In genomic region chrX:21940356-21940829, GRCh38 we compare ENCODE assay signal across 1 cellular context.
A peak's percentile ranks its signal among the peaks of the same experiment; 100 is the strongest.
TF ChIP-seq lines count a peak whose summit lies in the region.

Gene SMS (plus strand): TSS chrX:21940709. CDS start chrX:21940825, 116 bp downstream.

TF ChIP-seq in HEK293, 187 proteins besides CTCF, POLR2A, EP300 and RAD21 (continued from another document and continues in another):
- no peak for TF ChIP-seq ZNF157 (tag by site-specific recombination; IDR thresholded peaks at IDR 0.05)
- TF ChIP-seq MZF1 (tag by site-specific recombination; IDR thresholded peaks at IDR 0.05; ENCODE audit: borderline replicate concordance), result no peak
- no peak for TF ChIP-seq ZNF530 (tag by site-specific recombination; IDR thresholded peaks at IDR 0.05; ENCODE audit: low read depth)
- no peak for TF ChIP-seq ZNF174 (tag by site-specific recombination; IDR thresholded peaks at IDR 0.05)
- TF ChIP-seq ZSCAN30 (tag by site-specific recombination; IDR thresholded peaks at IDR 0.05), result no peak; the same call in 1 of the 2 replicates
- TF ChIP-seq ZNF777 (tag by site-specific recombination; IDR thresholded peaks at IDR 0.05; ENCODE audit: borderline replicate concordance), result no peak
- TF ChIP-seq, protein P1, sequence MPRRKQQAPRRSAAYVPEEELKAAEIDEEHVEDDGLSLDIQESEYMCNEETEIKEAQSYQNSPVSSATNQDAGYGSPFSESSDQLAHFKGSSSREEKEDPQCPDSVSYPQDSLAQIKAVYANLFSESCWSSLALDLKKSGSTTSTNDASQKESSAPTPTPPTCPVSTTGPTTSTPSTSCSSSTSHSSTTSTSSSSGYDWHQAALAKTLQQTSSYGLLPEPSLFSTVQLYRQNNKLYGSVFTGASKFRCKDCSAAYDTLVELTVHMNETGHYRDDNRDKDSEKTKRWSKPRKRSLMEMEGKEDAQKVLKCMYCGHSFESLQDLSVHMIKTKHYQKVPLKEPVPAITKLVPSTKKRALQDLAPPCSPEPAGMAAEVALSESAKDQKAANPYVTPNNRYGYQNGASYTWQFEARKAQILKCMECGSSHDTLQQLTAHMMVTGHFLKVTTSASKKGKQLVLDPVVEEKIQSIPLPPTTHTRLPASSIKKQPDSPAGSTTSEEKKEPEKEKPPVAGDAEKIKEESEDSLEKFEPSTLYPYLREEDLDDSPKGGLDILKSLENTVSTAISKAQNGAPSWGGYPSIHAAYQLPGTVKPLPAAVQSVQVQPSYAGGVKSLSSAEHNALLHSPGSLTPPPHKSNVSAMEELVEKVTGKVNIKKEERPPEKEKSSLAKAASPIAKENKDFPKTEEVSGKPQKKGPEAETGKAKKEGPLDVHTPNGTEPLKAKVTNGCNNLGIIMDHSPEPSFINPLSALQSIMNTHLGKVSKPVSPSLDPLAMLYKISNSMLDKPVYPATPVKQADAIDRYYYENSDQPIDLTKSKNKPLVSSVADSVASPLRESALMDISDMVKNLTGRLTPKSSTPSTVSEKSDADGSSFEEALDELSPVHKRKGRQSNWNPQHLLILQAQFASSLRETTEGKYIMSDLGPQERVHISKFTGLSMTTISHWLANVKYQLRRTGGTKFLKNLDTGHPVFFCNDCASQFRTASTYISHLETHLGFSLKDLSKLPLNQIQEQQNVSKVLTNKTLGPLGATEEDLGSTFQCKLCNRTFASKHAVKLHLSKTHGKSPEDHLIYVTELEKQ (tag by site-specific recombination; IDR thresholded peaks at IDR 0.05; ENCODE audit: borderline replicate concordance), result no peak
- TF ChIP-seq, protein P2, sequence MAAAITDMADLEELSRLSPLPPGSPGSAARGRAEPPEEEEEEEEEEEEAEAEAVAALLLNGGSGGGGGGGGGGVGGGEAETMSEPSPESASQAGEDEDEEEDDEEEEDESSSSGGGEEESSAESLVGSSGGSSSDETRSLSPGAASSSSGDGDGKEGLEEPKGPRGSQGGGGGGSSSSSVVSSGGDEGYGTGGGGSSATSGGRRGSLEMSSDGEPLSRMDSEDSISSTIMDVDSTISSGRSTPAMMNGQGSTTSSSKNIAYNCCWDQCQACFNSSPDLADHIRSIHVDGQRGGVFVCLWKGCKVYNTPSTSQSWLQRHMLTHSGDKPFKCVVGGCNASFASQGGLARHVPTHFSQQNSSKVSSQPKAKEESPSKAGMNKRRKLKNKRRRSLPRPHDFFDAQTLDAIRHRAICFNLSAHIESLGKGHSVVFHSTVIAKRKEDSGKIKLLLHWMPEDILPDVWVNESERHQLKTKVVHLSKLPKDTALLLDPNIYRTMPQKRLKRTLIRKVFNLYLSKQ (tag by site-specific recombination; IDR thresholded peaks at IDR 0.05; ENCODE audit: borderline replicate concordance), result no peak
- TF ChIP-seq ZNF404 (tag by site-specific recombination; IDR thresholded peaks at IDR 0.05), result no peak
- no peak for TF ChIP-seq ZNF280C (tag by site-specific recombination; IDR thresholded peaks at IDR 0.05)
- no peak for TF ChIP-seq ZNF37A (tag by site-specific recombination; IDR thresholded peaks at IDR 0.05)
- no peak for TF ChIP-seq ZNF501 (tag by site-specific recombination; IDR thresholded peaks at IDR 0.05)
- TF ChIP-seq ZBTB21 (tag by site-specific recombination; IDR thresholded peaks at IDR 0.05), result 0 out of 2 replicates have a peak, but pooled peaks have one; percentile 19
- no peak for TF ChIP-seq ZNF341 (tag by site-specific recombination; IDR thresholded peaks at IDR 0.05; ENCODE audit: low read depth)
- TF ChIP-seq HOXC10 (CRISPR knock-in tag; IDR thresholded peaks at IDR 0.05), result no peak
- TF ChIP-seq ZNF311 (tag by site-specific recombination; IDR thresholded peaks at IDR 0.05; ENCODE audit: borderline replicate concordance), result no peak
- TF ChIP-seq ZNF792 (tag by site-specific recombination; IDR thresholded peaks at IDR 0.05), result no peak
- TF ChIP-seq WT1 (tag by site-specific recombination; IDR thresholded peaks at IDR 0.05), result no peak; the same call in 1 of the 2 replicates
- TF ChIP-seq ZBTB10 (tag by site-specific recombination; IDR thresholded peaks at IDR 0.05), result peak; percentile 57; the same call in 1 of the 2 replicates
- TF ChIP-seq KLF7 (tag by site-specific recombination; IDR thresholded peaks at IDR 0.05; ENCODE audit: borderline replicate concordance), result no peak
- no peak for TF ChIP-seq ZSCAN16 (tag by site-specific recombination; IDR thresholded peaks at IDR 0.05)
- TF ChIP-seq ZNF624 (tag by site-specific recombination; IDR thresholded peaks at IDR 0.05), result no peak
- no peak for TF ChIP-seq SETDB1 (IDR thresholded peaks at IDR 0.05; ENCODE audit: insufficient read length, low read length)
- no peak for TF ChIP-seq ZNF600 (tag by site-specific recombination; IDR thresholded peaks at IDR 0.05)
- no peak for TF ChIP-seq ZNF621 (tag by site-specific recombination; IDR thresholded peaks at IDR 0.05)
- TF ChIP-seq SCRT2 (tag by site-specific recombination; IDR thresholded peaks at IDR 0.05), result no peak
- TF ChIP-seq ZNF707 (tag by site-specific recombination; IDR thresholded peaks at IDR 0.05), result no peak
- peak; percentile 38; the same call in 1 of the 2 replicates for TF ChIP-seq ZNF423 (tag by site-specific recombination; IDR thresholded peaks at IDR 0.05)
- no peak for TF ChIP-seq ZNF645 (tag by site-specific recombination; IDR thresholded peaks at IDR 0.05)
- no peak for TF ChIP-seq ZNF16 (tag by site-specific recombination; IDR thresholded peaks at IDR 0.05; ENCODE audit: low read depth)
- no peak for TF ChIP-seq ZNF140 (tag by site-specific recombination; IDR thresholded peaks at IDR 0.05)
- TF ChIP-seq, protein P3, sequence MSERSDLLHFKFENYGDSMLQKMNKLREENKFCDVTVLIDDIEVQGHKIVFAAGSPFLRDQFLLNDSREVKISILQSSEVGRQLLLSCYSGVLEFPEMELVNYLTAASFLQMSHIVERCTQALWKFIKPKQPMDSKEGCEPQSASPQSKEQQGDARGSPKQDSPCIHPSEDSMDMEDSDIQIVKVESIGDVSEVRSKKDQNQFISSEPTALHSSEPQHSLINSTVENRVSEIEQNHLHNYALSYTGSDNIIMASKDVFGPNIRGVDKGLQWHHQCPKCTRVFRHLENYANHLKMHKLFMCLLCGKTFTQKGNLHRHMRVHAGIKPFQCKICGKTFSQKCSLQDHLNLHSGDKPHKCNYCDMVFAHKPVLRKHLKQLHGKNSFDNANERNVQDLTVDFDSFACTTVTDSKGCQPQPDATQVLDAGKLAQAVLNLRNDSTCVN (tag by site-specific recombination; optimal IDR thresholded peaks at IDR 0.05), result peak; percentile 72
- no peak for TF ChIP-seq ZNF350 (tag by site-specific recombination; IDR thresholded peaks at IDR 0.05)
- no peak for TF ChIP-seq ZNF473 (tag by site-specific recombination; IDR thresholded peaks at IDR 0.05)
- TF ChIP-seq ZNF221 (tag by site-specific recombination; IDR thresholded peaks at IDR 0.05; ENCODE audit: borderline replicate concordance), result no peak
- no peak for TF ChIP-seq GFI1B (tag by site-specific recombination; IDR thresholded peaks at IDR 0.05)
- TF ChIP-seq, protein P4, sequence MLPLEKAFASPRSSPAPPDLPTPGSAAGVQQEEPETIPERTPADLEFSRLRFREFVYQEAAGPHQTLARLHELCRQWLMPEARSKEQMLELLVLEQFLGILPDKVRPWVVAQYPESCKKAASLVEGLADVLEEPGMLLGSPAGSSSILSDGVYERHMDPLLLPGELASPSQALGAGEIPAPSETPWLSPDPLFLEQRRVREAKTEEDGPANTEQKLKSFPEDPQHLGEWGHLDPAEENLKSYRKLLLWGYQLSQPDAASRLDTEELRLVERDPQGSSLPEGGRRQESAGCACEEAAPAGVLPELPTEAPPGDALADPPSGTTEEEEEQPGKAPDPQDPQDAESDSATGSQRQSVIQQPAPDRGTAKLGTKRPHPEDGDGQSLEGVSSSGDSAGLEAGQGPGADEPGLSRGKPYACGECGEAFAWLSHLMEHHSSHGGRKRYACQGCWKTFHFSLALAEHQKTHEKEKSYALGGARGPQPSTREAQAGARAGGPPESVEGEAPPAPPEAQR (tag by site-specific recombination; IDR thresholded peaks at IDR 0.05), result no peak
- TF ChIP-seq ZNF155 (tag by site-specific recombination; IDR thresholded peaks at IDR 0.05), result no peak
- no peak for TF ChIP-seq ZNF391 (tag by site-specific recombination; IDR thresholded peaks at IDR 0.05; ENCODE audit: borderline replicate concordance, low read depth)
- TF ChIP-seq RBAK (tag by site-specific recombination; IDR thresholded peaks at IDR 0.05), result no peak
- TF ChIP-seq ZNF10 (tag by site-specific recombination; IDR thresholded peaks at IDR 0.05), result no peak
- TF ChIP-seq ZNF623 (tag by site-specific recombination; IDR thresholded peaks at IDR 0.05), result no peak
- peak; percentile 94 for TF ChIP-seq ZFHX2 (tag by site-specific recombination; conservative IDR thresholded peaks at IDR 0.05)
- 0 out of 2 replicates have a peak, but pooled peaks have one; percentile 16 for TF ChIP-seq ZNF18 (tag by site-specific recombination; IDR thresholded peaks at IDR 0.05)
- no peak for TF ChIP-seq TCF7L2 (IDR thresholded peaks at IDR 0.05; ENCODE audit: borderline replicate concordance, low read depth, low read length)
- no peak for TF ChIP-seq ZNF830 (tag by site-specific recombination; IDR thresholded peaks at IDR 0.05; ENCODE audit: low read depth)
- no peak for TF ChIP-seq ATF2 (tag by site-specific recombination; IDR thresholded peaks at IDR 0.05; ENCODE audit: low read depth)
- TF ChIP-seq, protein P5, sequence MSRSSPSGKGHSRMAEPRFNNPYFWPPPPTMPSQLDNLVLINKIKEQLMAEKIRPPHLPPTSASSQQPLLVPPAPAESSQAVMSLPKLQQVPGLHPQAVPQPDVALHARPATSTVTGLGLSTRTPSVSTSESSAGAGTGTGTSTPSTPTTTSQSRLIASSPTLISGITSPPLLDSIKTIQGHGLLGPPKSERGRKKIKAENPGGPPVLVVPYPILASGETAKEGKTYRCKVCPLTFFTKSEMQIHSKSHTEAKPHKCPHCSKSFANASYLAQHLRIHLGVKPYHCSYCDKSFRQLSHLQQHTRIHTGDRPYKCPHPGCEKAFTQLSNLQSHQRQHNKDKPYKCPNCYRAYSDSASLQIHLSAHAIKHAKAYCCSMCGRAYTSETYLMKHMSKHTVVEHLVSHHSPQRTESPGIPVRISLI (tag by site-specific recombination; IDR thresholded peaks at IDR 0.05), result no peak
- no peak for TF ChIP-seq PRDM1 (tag by site-specific recombination; IDR thresholded peaks at IDR 0.05)
- no peak for TF ChIP-seq ZNF202 (tag by site-specific recombination; IDR thresholded peaks at IDR 0.05; ENCODE audit: borderline replicate concordance)
